17 cellular contexts compared by ENCODE assay signal in the genomic region with DNA sequence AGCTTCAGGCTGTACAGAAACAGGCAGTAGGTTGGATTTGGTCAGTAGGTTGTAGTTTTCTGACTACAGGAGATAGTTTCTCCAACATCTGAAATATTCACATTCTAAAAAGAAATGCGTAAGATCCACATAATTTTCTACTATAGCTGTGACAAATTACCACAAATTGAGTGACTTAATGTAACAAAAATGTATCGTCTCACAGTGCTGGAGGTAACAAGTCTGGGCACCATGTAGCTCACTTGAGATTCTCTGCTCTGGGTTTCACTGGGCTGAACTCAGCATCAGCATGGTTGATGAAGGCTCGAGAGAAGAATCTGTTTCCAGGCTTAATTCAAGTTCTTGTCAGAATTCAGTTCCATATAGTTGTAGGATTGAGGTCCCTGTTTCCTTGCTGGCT.
A peak's percentile ranks its signal among the peaks of the same experiment; 100 is the strongest.
DNase-seq lines count a peak whose midpoint lies in the region; FAIRE-seq and TF ChIP-seq lines count a peak whose summit lies in the region.
"Had no signal": no experiment of that assay in that cellular context is flagged by ENCODE, and none has a peak within 500 bp of the region (broad histone marks: within the 10 kb centered on the region; RNA-seq: fewer than 3 reads in every experiment).

No MANE protein-coding gene starts in this region.

- FAIRE-seq in RCC 7860 (lab: Jason Lieb, UNC) (no peak), bronchial epithelial cell (lab: Jason Lieb, UNC) (no peak), GM19239 (lab: Jason Lieb, UNC) (no peak)

- no peaks in the 10 kb centered on the region for H3K36me3 ChIP-seq in bronchial epithelial cell (ENCODE audit: control insufficient read depth, insufficient read depth, low read length)
- no peaks in the 10 kb centered on the region for H3K36me3 ChIP-seq in mesendoderm (ENCODE audit: control insufficient read depth, insufficient read depth, low read length)
- H3K36me3 ChIP-seq: SJCRH30 had no signal

- DNase-seq in ELR (ENCODE audit: low read depth) (peak; percentile 28), RCC 7860 (ENCODE audit: low spot score) (peak; percentile 67), bronchial epithelial cell (ENCODE audit: low read depth) (peak; percentile 90), mesendoderm (peak; percentile 10), SHP77 treated with DMSO at 0.1 percent for 48 hours (lab: John Stamatoyannopoulos, UW) (no peak), GM19239 (ENCODE audit: insufficient read length, low spot score) (no peak), SW 1271 (lab: John Stamatoyannopoulos, UW) (no peak)
- DNase-seq: DMS79 treated with DMSO at 0.1 percent for 48 hours, GDM1, GM23248, HCEC 1CT, MV-4-11, NCI-H1694 treated with DMSO at 0.1 percent for 48 hours, NCI-H510A, NCI-H82, RPMI8226, SJCRH30 had no signal

- no peaks in the 10 kb centered on the region for H3K79me1 ChIP-seq in mesendoderm (ENCODE audit: low read length)

- H2AK5ac ChIP-seq in mesendoderm (ENCODE audit: low read length) = no peak overlapping the region

- no peak overlapping the region for H4K5ac ChIP-seq in mesendoderm (ENCODE audit: low read length)

- no peak overlapping the region for H4K8ac ChIP-seq in mesendoderm (ENCODE audit: low read depth, low read length)

- no peak overlapping the region for H3K4me2 ChIP-seq in mesendoderm (ENCODE audit: low read length)

- H3K27ac ChIP-seq in mesendoderm (ENCODE audit: low read depth, low read length) = no peak overlapping the region
- H3K27ac ChIP-seq: GM23248, SJCRH30 had no signal

- no peak overlapping the region for H3K4me3 ChIP-seq in bronchial epithelial cell (ENCODE audit: low read depth, low read length)
- no peak overlapping the region for H3K4me3 ChIP-seq in mesendoderm (ENCODE audit: low read length)
- H3K4me3 ChIP-seq: GM23248, SJCRH30 had no signal

- H3K18ac ChIP-seq in mesendoderm (ENCODE audit: low read length) = no peak overlapping the region

- H3K27me3 ChIP-seq in bronchial epithelial cell (ENCODE audit: control insufficient read depth, insufficient read depth, low read length) (no peaks in the 10 kb centered on the region), mesendoderm (ENCODE audit: insufficient read depth, low read length, poor library complexity) (no peaks in the 10 kb centered on the region)

- no peak overlapping the region for H3K23ac ChIP-seq in mesendoderm (ENCODE audit: low read length)

- WGBS in mesendoderm (ENCODE audit: extremely low coverage, insufficient coverage, low lambda C conversion rate) = no CpG with 5 or more reads among the region's 3 CpGs

- no peak overlapping the region for H3K9ac ChIP-seq in mesendoderm (ENCODE audit: low read length)
- H3K9ac ChIP-seq: GM23248 had no signal

- no peak for TF ChIP-seq CTCF in bronchial epithelial cell (IDR thresholded peaks at IDR 0.05; ENCODE audit: insufficient read depth, low read length, severe bottlenecking)

- H3K79me2 ChIP-seq in mesendoderm (ENCODE audit: control insufficient read depth, insufficient read depth, low read length) = no peaks in the 10 kb centered on the region

- no peaks in the 10 kb centered on the region for H3K4me1 ChIP-seq in mesendoderm (ENCODE audit: control insufficient read depth, low read depth, low read length)
- H3K4me1 ChIP-seq: SJCRH30 had no signal

- no peak overlapping the region for H2BK5ac ChIP-seq in mesendoderm (ENCODE audit: low read length)

- H2BK15ac ChIP-seq in mesendoderm (replicated peaks; ENCODE audit: low read depth) = no peak overlapping the region

- H3K4ac ChIP-seq in mesendoderm (ENCODE audit: low read depth, low read length) = no peak overlapping the region

- H3K56ac ChIP-seq in mesendoderm (ENCODE audit: low read length) = no peak overlapping the region

- no peak overlapping the region for H2BK120ac ChIP-seq in mesendoderm (ENCODE audit: low read depth, low read length)

Comparison
In these comparisons a context has a peak if more than half of its experiments do, and no peak if none do; other contexts are left out.
1. DNase-seq: peak in ELR (single experiment), RCC 7860 (single experiment), bronchial epithelial cell (single experiment) and mesendoderm (single experiment); none in SHP77 treated with DMSO at 0.1 percent for 48 hours (single experiment), GM19239 (single experiment) and SW 1271 (0 of 2).